Comparison of ENCODE assay signal across 9 cellular contexts in genomic region chr15:60392986-60393811, GRCh38. TPM values are rescaled to one million over a fixed set of nuclear protein-coding genes. Genes with fewer than 3 reads are reported as not detected.
A peak's percentile ranks its signal among the peaks of the same experiment; 100 is the strongest.
DNase-seq lines count a peak whose midpoint lies in the region; ATAC-seq, FAIRE-seq and TF ChIP-seq lines count a peak whose summit lies in the region.
"Had no signal": no experiment of that assay in that cellular context is flagged by ENCODE, and none has a peak within 500 bp of the region (broad histone marks: within the 10 kb centered on the region; RNA-seq: fewer than 3 reads in every experiment).

No MANE protein-coding gene starts in this region.

- TF ChIP-seq CTCF in astrocyte (IDR thresholded peaks at IDR 0.05; ENCODE audit: insufficient read depth, low read depth, low read length), result no peak
- TF ChIP-seq CTCF in keratinocyte (optimal IDR thresholded peaks at IDR 0.05 in 1 of 3, IDR thresholded peaks at IDR 0.05 in 1 of 3, conservative IDR thresholded peaks at IDR 0.05 in 1 of 3; ENCODE audit: extremely low read depth in 1 of 3, insufficient read depth in 2 of 3, low read length in 3 of 3), result no peak

- H3K4me1 Mint-ChIP-seq in astrocyte (ENCODE audit: low read depth, unreplicated experiment), result peaks cover 53% of the 10 kb centered on the region

- DNase-seq in EL (peak; percentile 99), MV-4-11 (lab: John Stamatoyannopoulos, UW) (peak; percentile 65), astrocyte (ENCODE audit: low read depth) (peak; percentile 98), keratinocyte (ENCODE audit: low read depth, low spot score) (peak; percentile 86)
- DNase-seq in effector CD4-positive, alpha-beta T cell, result no peak
- DNase-seq: activated B cell treated with CpG ODN at 0.5 μM for 24 hours had no signal

- dilution Hi-C loops in keratinocyte (cut with MboI; ENCODE audit: extremely low pct_ligation_motif_present, low sequenced_read_pairs), result no loop called here

- H3K36me3 Mint-ChIP-seq in astrocyte (ENCODE audit: low read depth, unreplicated experiment), result peaks cover 20% of the 10 kb centered on the region

- H2AFZ ChIP-seq in astrocyte (ENCODE audit: low read depth, low read length) (no peak overlapping the region), keratinocyte (ENCODE audit: control insufficient read depth, low read length) (no peak overlapping the region)

- no peak for TF ChIP-seq POLR2A in GM18505 (IDR thresholded peaks at IDR 0.05; ENCODE audit: borderline replicate concordance, extremely low read depth, insufficient read depth, insufficient read length)

- peak overlapping the region; percentile 91 for H3K4me2 ChIP-seq in astrocyte (ENCODE audit: low read length)
- peak overlapping the region; percentile 89 for H3K4me2 ChIP-seq in keratinocyte (ENCODE audit: control insufficient read depth, extremely low read depth, insufficient read depth, low read depth, low read length)

- H3K4me1 ChIP-seq in astrocyte (ENCODE audit: insufficient read depth, low read length) (peaks cover 62% of the 10 kb centered on the region), keratinocyte (ENCODE audit: control insufficient read depth, extremely low read depth, insufficient read depth, low read length) (peaks cover 64% of the 10 kb centered on the region), subcutaneous abdominal adipose tissue (ENCODE audit: control insufficient read depth in 5 of 5, insufficient read depth in 5 of 5, low read length in 5 of 5) (peaks cover 44 to 88% (median 83%) of the 10 kb centered on the region in 5 donors)

- H3K9me3 Mint-ChIP-seq in astrocyte (ENCODE audit: unreplicated experiment), result no peaks in the 10 kb centered on the region
- H3K9me3 Mint-ChIP-seq: activated B cell treated with CpG ODN at 0.5 μM for 24 hours had no signal

- peaks cover 95% of the 10 kb centered on the region for H3K79me2 ChIP-seq in astrocyte (ENCODE audit: insufficient read depth, low read length)
- H3K79me2 ChIP-seq in keratinocyte (ENCODE audit: control insufficient read depth, insufficient read depth, low read length), result peaks cover 95% of the 10 kb centered on the region

- peak overlapping the region; percentile 96 for H3K4me3 Mint-ChIP-seq in astrocyte (ENCODE audit: unreplicated experiment)
- H3K4me3 Mint-ChIP-seq: activated B cell treated with CpG ODN at 0.5 μM for 24 hours had no signal

- H3K36me3 ChIP-seq in astrocyte (ENCODE audit: insufficient read depth, low read length) (peaks cover 49% of the 10 kb centered on the region), keratinocyte (ENCODE audit: control insufficient read depth in 2 of 2, extremely low read depth in 1 of 2, insufficient read depth in 2 of 2, low read length in 2 of 2) (peaks cover 29 to 74% of the 10 kb centered on the region in 2 experiments), subcutaneous abdominal adipose tissue (ENCODE audit: control insufficient read depth in 5 of 5, insufficient read depth in 5 of 5, low read length in 5 of 5) (peaks cover 7 to 30% (median 12%) of the 10 kb centered on the region in 5 donors)

- H3K27ac ChIP-seq in astrocyte (ENCODE audit: low read depth, low read length), result peak overlapping the region; percentile 98
- peak overlapping the region; percentile 99 for H3K27ac ChIP-seq in keratinocyte (ENCODE audit: control insufficient read depth, insufficient read depth, low read length)
- H3K27ac ChIP-seq in subcutaneous abdominal adipose tissue (ENCODE audit: low read depth, low read length), result peak overlapping the region; percentile 99

- peak overlapping the region; percentile 97 for H3K4me3 ChIP-seq in astrocyte (ENCODE audit: insufficient read depth, low read depth, low read length)
- peak overlapping the region; percentile 77 to 97 (median 86) for H3K4me3 ChIP-seq in keratinocyte (ENCODE audit: control insufficient read depth in 2 of 3, extremely low read depth in 1 of 3, insufficient read depth in 2 of 3, low read depth in 1 of 3, low read length in 3 of 3)
- H3K4me3 ChIP-seq in subcutaneous abdominal adipose tissue (ENCODE audit: low read depth in 1 of 5, low read length in 5 of 5), result peak overlapping the region; percentile 6 to 98 (median 92)

- H3K9ac ChIP-seq in astrocyte (ENCODE audit: low read length) (peak overlapping the region; percentile 99), keratinocyte (ENCODE audit: control insufficient read depth, extremely low read depth, insufficient read depth, low read length) (peak overlapping the region; percentile 99), subcutaneous abdominal adipose tissue (ENCODE audit: low read length in 5 of 5) (peak overlapping the region; percentile 54 to 99 (median 88))

- FAIRE-seq in astrocyte (lab: Jason Lieb, UNC), result peak; percentile 81
- peak; percentile 67 for FAIRE-seq in keratinocyte (lab: Jason Lieb, UNC)

- H3K27me3 Mint-ChIP-seq in astrocyte (ENCODE audit: low read depth, unreplicated experiment), result no peaks in the 10 kb centered on the region
- H3K27me3 Mint-ChIP-seq: activated B cell treated with CpG ODN at 0.5 μM for 24 hours had no signal

- no peaks in the 10 kb centered on the region for H3K27me3 ChIP-seq in astrocyte (ENCODE audit: insufficient read depth, low read length)
- no peaks in the 10 kb centered on the region for H3K27me3 ChIP-seq in keratinocyte (ENCODE audit: control insufficient read depth, extremely low read depth, insufficient read depth, low read length)
- H3K27me3 ChIP-seq in subcutaneous abdominal adipose tissue (ENCODE audit: control insufficient read depth in 5 of 5, insufficient read depth in 4 of 5, low read length in 5 of 5), result no peaks in the 10 kb centered on the region

- no peaks in the 10 kb centered on the region for H3K9me3 ChIP-seq in astrocyte (ENCODE audit: insufficient read depth, low read depth, low read length)
- H3K9me3 ChIP-seq in keratinocyte (ENCODE audit: control insufficient read depth, low read depth, low read length), result no peaks in the 10 kb centered on the region
- no peaks in the 10 kb centered on the region for H3K9me3 ChIP-seq in subcutaneous abdominal adipose tissue (ENCODE audit: control insufficient read depth in 5 of 5, low read length in 5 of 5)

- peaks cover 88% of the 10 kb centered on the region for H4K20me1 ChIP-seq in astrocyte (ENCODE audit: insufficient read depth, low read length)
- H4K20me1 ChIP-seq in keratinocyte (ENCODE audit: control insufficient read depth, extremely low read depth, insufficient read depth, low read length), result peaks cover 59% of the 10 kb centered on the region

- ATAC-seq in GM19395 (IDR thresholded peaks at IDR 0.05; ENCODE audit: unreplicated experiment) (no peak), GM18505 (IDR thresholded peaks at IDR 0.05; ENCODE audit: unreplicated experiment) (no peak)

- peak overlapping the region; percentile 98 for H3K27ac Mint-ChIP-seq in astrocyte (ENCODE audit: unreplicated experiment)
- H3K27ac Mint-ChIP-seq: activated B cell treated with CpG ODN at 0.5 μM for 24 hours had no signal

- H3K9me1 ChIP-seq in keratinocyte (ENCODE audit: control insufficient read depth, extremely low read depth, insufficient read depth, low read length), result peaks cover 3% of the 10 kb centered on the region

RNA-seq across cellular contexts. Expression of gene ANXA2, which starts 4.6 kb away (rescaled TPM):
- total RNA-seq in astrocyte, result 2,269 and 2,599 TPM in 2 replicates
- 10,132 to 15,949 TPM (median 11,017 TPM) in 3 replicates for polyA plus RNA-seq in keratinocyte
- polyA plus RNA-seq in keratinocyte (2011; ENCODE audit: low read depth), result 4,066 TPM
- polyA plus RNA-seq in keratinocyte (2011; cell fraction: cytosol; rRNA removed), result 14,846 and 18,096 TPM in 2 replicates
- 11,086 and 11,309 TPM in 2 replicates for polyA plus RNA-seq in keratinocyte (2011; cell fraction: nucleus; rRNA removed)
- polyA plus RNA-seq in keratinocyte (2012; ENCODE audit: low replicate concordance), result 4,107 and 9,800 TPM in 2 replicates
- 5,148 to 8,880 TPM (median 8,598 TPM) in 3 replicates for polyA minus RNA-seq in keratinocyte
- 5,055 TPM for polyA minus RNA-seq in keratinocyte (2011; cell fraction: cytosol; rRNA and poly(A)+ RNA removed)
- 2,602 and 4,474 TPM in 2 replicates for polyA minus RNA-seq in keratinocyte (2011; cell fraction: nucleus; rRNA and poly(A)+ RNA removed)
